12 cellular contexts compared by ENCODE assay signal in genomic region chr4:112167790-112168189, GRCh38. TPM values are rescaled to one million over a fixed set of nuclear protein-coding genes. Genes with fewer than 3 reads are reported as not detected.
A peak's percentile ranks its signal among the peaks of the same experiment; 100 is the strongest.
DNase-seq lines count a peak whose midpoint lies in the region; ATAC-seq lines count a peak whose summit lies in the region.
"Had no signal": no experiment of that assay in that cellular context is flagged by ENCODE, and none has a peak within 500 bp of the region (broad histone marks: within the 10 kb centered on the region; RNA-seq: fewer than 3 reads in every experiment).

No MANE protein-coding gene starts in this region.

- peak; percentile 16 for DNase-seq in activated CD8-positive, alpha-beta memory T cell treated with anti-CD3 and anti-CD28 coated beads, Interleukin-2, amount 50 U/mL, for 4 hours
- no peak for DNase-seq in activated CD8-positive, alpha-beta memory T cell treated with anti-CD3 and anti-CD28 coated beads for 24 hours
- peak; percentile 1 for DNase-seq in T-helper 9 cell
- DNase-seq: H9, heart left ventricle, kidney glomerular epithelial cell, WERI-Rb-1 had no signal

- ATAC-seq in GM18907 (IDR thresholded peaks at IDR 0.05; ENCODE audit: unreplicated experiment), result peak; percentile 45
- ATAC-seq in esophagus mucosa, result peak; percentile 85
- ATAC-seq in GM19455 (IDR thresholded peaks at IDR 0.05; ENCODE audit: unreplicated experiment), result no peak
- ATAC-seq in GM19324 (IDR thresholded peaks at IDR 0.05; ENCODE audit: low FRiP score, unreplicated experiment), result no peak
- ATAC-seq in HG03571 (IDR thresholded peaks at IDR 0.05; ENCODE audit: unreplicated experiment), result no peak
- ATAC-seq: heart left ventricle had no signal

RNA-seq across cellular contexts. Expression of gene FAM241A, which starts 22.5 kb away (rescaled TPM):
- 2.7 TPM for total RNA-seq in esophagus mucosa

Comparison
In these comparisons a context has a peak if more than half of its experiments do, and no peak if none do; other contexts are left out.
1. ATAC-seq: peak in GM18907 (single experiment) and esophagus mucosa (single experiment); none in GM19455 (single experiment), GM19324 (single experiment) and HG03571 (single experiment).